13 cellular contexts compared by ENCODE assay signal in genomic region chrX:134634691-134635090, GRCh38. TPM values are rescaled to one million over a fixed set of nuclear protein-coding genes. Genes with fewer than 3 reads are reported as not detected.
DNase-seq lines count a peak whose midpoint lies in the region; ATAC-seq, FAIRE-seq and TF ChIP-seq lines count a peak whose summit lies in the region.
"Had no signal": no experiment of that assay in that cellular context is flagged by ENCODE, and none has a peak within 500 bp of the region (broad histone marks: within the 10 kb centered on the region; RNA-seq: fewer than 3 reads in every experiment).

No MANE protein-coding gene starts in this region.

- DNase-seq in GM18507 (ENCODE audit: extremely low spot score, insufficient read length, low read depth), result no peak
- DNase-seq in fibroblast of lung (ENCODE audit: low read depth in 2 of 2), result peak; percentile 43 to 70
- no peak for DNase-seq in globus pallidus (ENCODE audit: low spot score)
- DNase-seq in ecto neural progenitor cell (ENCODE audit: low spot score), result no peak
- DNase-seq in DMS79 treated with DMSO at 0.1 percent for 48 hours (lab: John Stamatoyannopoulos, UW), result no peak
- no peak for DNase-seq in stimulated activated CD4-positive, alpha-beta T cell treated with anti-CD3 and anti-CD28 coated beads, Interleukin-1b, Interleukin-23, amount 100 ng/mL, for 48 hours
- DNase-seq: DMS 273 treated with DMSO at 0.1 percent for 48 hours, NCI-H345, retina, SIG-M5 had no signal

- H3K27me3 ChIP-seq in fibroblast of lung (ENCODE audit: control insufficient read depth, insufficient read depth, low read length), result no peaks in the 10 kb centered on the region

- H2AFZ ChIP-seq in fibroblast of lung (ENCODE audit: low read length), result no peak overlapping the region

- H3K4me1 ChIP-seq in fibroblast of lung (ENCODE audit: control insufficient read depth, extremely low read depth, insufficient read depth, low read length), result peaks cover 7% of the 10 kb centered on the region

- H3K9me3 ChIP-seq in fibroblast of lung (ENCODE audit: control insufficient read depth, insufficient read depth, low read depth, low read length), result no peaks in the 10 kb centered on the region

- FAIRE-seq in GM18507 (lab: Jason Lieb, UNC), result peak; percentile 51

- H3K9ac ChIP-seq in fibroblast of lung (ENCODE audit: insufficient read depth, low read length), result no peak overlapping the region

- no peaks in the 10 kb centered on the region for H4K20me1 ChIP-seq in fibroblast of lung (ENCODE audit: control insufficient read depth, extremely low read depth, insufficient read depth, low read length)

- H3K4me3 ChIP-seq in fibroblast of lung (replicated peaks in 1 of 4; ENCODE audit: control extremely low read depth in 1 of 4, insufficient read depth in 1 of 4, low read depth in 3 of 4, low read length in 4 of 4), result no peak overlapping the region

- H3K27ac ChIP-seq in fibroblast of lung (ENCODE audit: insufficient read depth, low read length), result no peak overlapping the region

- H3K36me3 ChIP-seq in fibroblast of lung (ENCODE audit: control insufficient read depth, insufficient read depth, low read length), result no peaks in the 10 kb centered on the region

- no peaks in the 10 kb centered on the region for H3K79me2 ChIP-seq in fibroblast of lung (ENCODE audit: control insufficient read depth, insufficient read depth, low read length)

- no peak for TF ChIP-seq CTCF in fibroblast of lung (conservative IDR thresholded peaks at IDR 0.05 in 1 of 2, IDR thresholded peaks at IDR 0.05 in 1 of 2; ENCODE audit: low read depth in 1 of 2, low read length in 2 of 2)

- ATAC-seq in GM21723 (IDR thresholded peaks at IDR 0.05; ENCODE audit: unreplicated experiment) (peak; percentile 72), HG03520 (IDR thresholded peaks at IDR 0.05; ENCODE audit: unreplicated experiment) (peak; percentile 74)

- no peak overlapping the region for H3K4me2 ChIP-seq in fibroblast of lung (ENCODE audit: extremely low read depth, insufficient read depth, low read length)

RNA-seq across cellular contexts. Expression of gene PLAC1, which starts 23.6 kb away (rescaled TPM):
- total RNA-seq in fibroblast of lung, result 0.17 and 0.26 TPM in 2 replicates
- polyA plus RNA-seq in fibroblast of lung, result 0.22 and 0.26 TPM in 2 replicates
- 0.20 TPM in 1 of 2 replicates, not detected in the other for polyA plus RNA-seq in fibroblast of lung (2012)
- not detected in 2 replicates for polyA minus RNA-seq in fibroblast of lung (ENCODE audit: low replicate concordance)
- total RNA-seq: dermis microvascular lymphatic vessel endothelial cell had no signal

Comparison
In these comparisons a context has a peak if more than half of its experiments do, and no peak if none do; other contexts are left out.
1. DNase-seq: peak in fibroblast of lung (2 of 2); none in GM18507 (single experiment), globus pallidus (single experiment), ecto neural progenitor cell (single experiment), DMS79 treated with DMSO at 0.1 percent for 48 hours (single experiment) and stimulated activated CD4-positive, alpha-beta T cell treated with anti-CD3 and anti-CD28 coated beads, Interleukin-1b, Interleukin-23, amount 100 ng/mL, for 48 hours (single experiment).